Comparison of ENCODE assay signal across 8 cellular contexts in genomic region chr17:72591500-72592241, GRCh38.
A peak's percentile ranks its signal among the peaks of the same experiment; 100 is the strongest.
DNase-seq lines count a peak whose midpoint lies in the region; ATAC-seq, FAIRE-seq and TF ChIP-seq lines count a peak whose summit lies in the region.

No MANE protein-coding gene starts in this region.

- H3K27ac ChIP-seq in tibial artery = peak overlapping the region; percentile 1 to 5

- intact Hi-C loops in lower leg skin (cut with DNase I; ENCODE audit: low total_unique reads) = no loop called here
- intact Hi-C loops in tibial artery (cut with DNase I; ENCODE audit: low total_unique reads) = no loop called here

- ATAC-seq in HG03039 (IDR thresholded peaks at IDR 0.05; ENCODE audit: unreplicated experiment) = no peak

- DNase-seq in EL = peak; percentile 37
- DNase-seq in NCI-H1105 treated with DMSO at 0.1 percent for 48 hours (lab: John Stamatoyannopoulos, UW) = peak; percentile 17
- DNase-seq in bronchial epithelial cell (ENCODE audit: low read depth) = no peak
- no peak for DNase-seq in lower leg skin (ENCODE audit: low spot score in 2 of 2)
- no peak for DNase-seq in tibial artery
- no peak for DNase-seq in activated gamma-delta T cell treated with Interleukin-2 at 50 U/mL for 16 hours
- no peak for DNase-seq in dedifferentiated amniotic fluid mesenchymal stem cell (ENCODE audit: extremely low spot score)

- peak overlapping the region; percentile 90 for H3K4me3 ChIP-seq in bronchial epithelial cell (ENCODE audit: low read depth, low read length)
- peak overlapping the region; percentile 51 for H3K4me3 ChIP-seq in lower leg skin (ENCODE audit: low read depth, poor library complexity, severe bottlenecking)
- peak overlapping the region; percentile 47 to 59 for H3K4me3 ChIP-seq in tibial artery

- H3K36me3 ChIP-seq in bronchial epithelial cell (ENCODE audit: control insufficient read depth, insufficient read depth, low read length) = no peaks in the 10 kb centered on the region
- H3K36me3 ChIP-seq in tibial artery = no peaks in the 10 kb centered on the region

- peaks cover 0 to 20% (median 16%) of the 10 kb centered on the region in 4 donors for H3K4me1 ChIP-seq in tibial artery

- TF ChIP-seq POLR2A in lower leg skin (IDR thresholded peaks at IDR 0.05) = no peak

- H3K27me3 ChIP-seq in bronchial epithelial cell (ENCODE audit: control insufficient read depth, insufficient read depth, low read length) (no peaks in the 10 kb centered on the region), tibial artery (peaks cover 0 to 26% of the 10 kb centered on the region in 2 donors)

- H3K9me3 ChIP-seq in tibial artery = no peaks in the 10 kb centered on the region

- no peak for FAIRE-seq in bronchial epithelial cell (lab: Jason Lieb, UNC)

- 0 to 1% methylated on average over 34 to 43 of the region's 56 CpGs for WGBS in lower leg skin, 2 donors

- TF ChIP-seq CTCF in bronchial epithelial cell (IDR thresholded peaks at IDR 0.05; ENCODE audit: insufficient read depth, low read length, severe bottlenecking) = no peak
- no peak for TF ChIP-seq CTCF in lower leg skin (IDR thresholded peaks at IDR 0.05)
- no peak for TF ChIP-seq CTCF in tibial artery (IDR thresholded peaks at IDR 0.05)

Comparison
In these comparisons a context has a peak if more than half of its experiments do, and no peak if none do; other contexts are left out.
1. DNase-seq: peak in EL (single experiment) and NCI-H1105 treated with DMSO at 0.1 percent for 48 hours (single experiment); none in bronchial epithelial cell (single experiment), lower leg skin (0 of 2), tibial artery (0 of 2), activated gamma-delta T cell treated with Interleukin-2 at 50 U/mL for 16 hours (single experiment) and dedifferentiated amniotic fluid mesenchymal stem cell (single experiment).
2. Peak in every context shown above with its lines, with median percentiles within 50 percentile points of each other: H3K4me3 ChIP-seq.